ENCODE assay signal across 8 cellular contexts in the genomic region with DNA sequence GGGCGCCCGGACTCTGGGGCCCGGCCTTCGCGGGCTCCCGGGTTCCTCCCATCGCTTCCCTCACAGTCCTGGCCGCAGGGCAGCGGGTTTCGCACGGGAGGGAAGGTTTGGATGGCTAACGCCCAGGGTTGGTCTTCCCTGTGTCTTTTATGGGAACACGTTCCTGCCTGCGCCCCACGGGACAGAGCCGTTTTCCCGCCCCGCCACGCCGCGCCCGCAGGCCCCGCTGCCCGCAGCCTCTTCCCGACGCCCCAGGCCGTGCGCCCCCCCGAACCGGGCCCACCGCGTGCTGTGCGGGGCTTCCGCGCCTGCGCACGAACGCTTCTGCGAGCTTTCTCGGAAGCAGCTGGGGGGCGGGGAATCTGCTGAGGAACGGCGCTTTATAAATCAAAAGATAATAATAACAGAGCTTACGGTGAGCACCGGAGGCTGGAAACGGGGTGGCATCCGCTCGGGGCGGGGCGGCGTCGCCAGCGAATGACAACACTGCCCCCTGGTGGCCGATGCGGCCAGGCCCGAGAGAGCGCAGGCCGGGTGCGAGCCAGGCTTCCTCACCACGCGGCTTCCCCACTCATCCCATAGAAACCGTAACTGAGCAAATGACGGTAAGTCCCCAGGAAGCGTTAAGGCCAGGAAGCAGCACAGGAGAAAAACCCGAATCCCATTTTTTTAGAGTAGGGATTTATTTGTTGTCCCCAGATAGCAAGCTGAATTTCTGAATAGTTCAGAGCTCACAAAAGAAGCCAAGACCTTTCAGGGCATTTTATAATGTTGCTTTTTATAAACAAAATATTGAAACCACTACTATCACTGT.
A peak's percentile ranks its signal among the peaks of the same experiment; 100 is the strongest.
DNase-seq lines count a peak whose midpoint lies in the region; ATAC-seq and TF ChIP-seq lines count a peak whose summit lies in the region.

No MANE protein-coding gene starts in this region.

- no peak overlapping the region for H3K27ac Mint-ChIP-seq in activated B cell treated with CpG ODN at 0.5 μM for 24 hours

- POLR2A ChIA-PET in GM10248 (lab: Yijun Ruan, JAX), result no interaction called here
- POLR2A ChIA-PET in activated B cell treated with CpG ODN at 0.5 μM for 24 hours (lab: Charles Lee), result interaction anchor here (0.6 to 1.1 kb wide), 3 partner anchors 19 to 1156 kb away, joined by 3 to 4 read pairs (median 3); no protein-coding TSS in a partner anchor

- CTCF ChIA-PET in GM10248 (lab: Yijun Ruan, JAX) (interaction anchor here (0.6 to 5.3 kb wide), 43 partner anchors 9 to 1646 kb away, joined by 3 to 77 read pairs (median 4); no protein-coding TSS in a partner anchor), activated B cell treated with CpG ODN at 0.5 μM for 24 hours (lab: Charles Lee) (interaction anchor here (0.6 to 5.9 kb wide), 24 partner anchors 9 to 1062 kb away, joined by 3 to 91 read pairs (median 4); a partner anchor contains a TSS)

- no peaks in the 10 kb centered on the region for H3K9me3 Mint-ChIP-seq in activated B cell treated with CpG ODN at 0.5 μM for 24 hours

- H3K36me3 Mint-ChIP-seq in activated B cell treated with CpG ODN at 0.5 μM for 24 hours (ENCODE audit: low read depth), result no peaks in the 10 kb centered on the region

- TF ChIP-seq CTCF in GM10248 (IDR thresholded peaks at IDR 0.05; ENCODE audit: control extremely low read depth, extremely low read depth, low read depth, missing control alignments) (peak; percentile 89), activated B cell treated with CpG ODN at 0.5 μM for 24 hours (IDR thresholded peaks at IDR 0.05) (no peak)

- intact Hi-C loops in activated B cell treated with CpG ODN at 0.5 μM for 24 hours (cut with micrococcal nuclease), result loop anchor here (1.0 to 10.0 kb wide), 7 partner anchors 60 to 1038 kb away; a partner anchor contains a TSS

- H3K27me3 Mint-ChIP-seq in activated B cell treated with CpG ODN at 0.5 μM for 24 hours, result peaks cover 2% of the 10 kb centered on the region

- peak overlapping the region; percentile 53 for H3K27ac ChIP-seq in caudate nucleus (ENCODE audit: low read depth, low read length)

- DNase-seq in GM10248 (ENCODE audit: extremely low spot score), result peak; percentile 87
- peak; percentile 89 for DNase-seq in NCI-H2171 treated with DMSO at 0.1 percent for 48 hours (lab: John Stamatoyannopoulos, UW)
- DNase-seq in activated B cell treated with CpG ODN at 0.5 μM for 24 hours, result peak; percentile 82
- DNase-seq in caudate nucleus (lab: John Stamatoyannopoulos, UW), result peak in 59 of 61 donors; percentile 8 to 83 (median 62)
- DNase-seq in iris pigment epithelial cell (ENCODE audit: low read depth), result peak; percentile 93
- peak; percentile 92 for DNase-seq in smooth muscle cell of the brain vasculature (ENCODE audit: low read depth, low spot score)

- ATAC-seq in HG02981 (IDR thresholded peaks at IDR 0.05; ENCODE audit: unreplicated experiment) (peak; percentile 76), activated B cell treated with CpG ODN at 0.5 μM for 24 hours (ENCODE audit: low read depth) (peak; percentile 97), GM19324 (IDR thresholded peaks at IDR 0.05; ENCODE audit: low FRiP score, unreplicated experiment) (no peak)

- H3K4me1 Mint-ChIP-seq in activated B cell treated with CpG ODN at 0.5 μM for 24 hours, result peaks cover 3% of the 10 kb centered on the region

- H3K4me3 Mint-ChIP-seq in activated B cell treated with CpG ODN at 0.5 μM for 24 hours, result peak overlapping the region; percentile 79
